Comparison of ENCODE assay signal across 9 cellular contexts in the genomic region with DNA sequence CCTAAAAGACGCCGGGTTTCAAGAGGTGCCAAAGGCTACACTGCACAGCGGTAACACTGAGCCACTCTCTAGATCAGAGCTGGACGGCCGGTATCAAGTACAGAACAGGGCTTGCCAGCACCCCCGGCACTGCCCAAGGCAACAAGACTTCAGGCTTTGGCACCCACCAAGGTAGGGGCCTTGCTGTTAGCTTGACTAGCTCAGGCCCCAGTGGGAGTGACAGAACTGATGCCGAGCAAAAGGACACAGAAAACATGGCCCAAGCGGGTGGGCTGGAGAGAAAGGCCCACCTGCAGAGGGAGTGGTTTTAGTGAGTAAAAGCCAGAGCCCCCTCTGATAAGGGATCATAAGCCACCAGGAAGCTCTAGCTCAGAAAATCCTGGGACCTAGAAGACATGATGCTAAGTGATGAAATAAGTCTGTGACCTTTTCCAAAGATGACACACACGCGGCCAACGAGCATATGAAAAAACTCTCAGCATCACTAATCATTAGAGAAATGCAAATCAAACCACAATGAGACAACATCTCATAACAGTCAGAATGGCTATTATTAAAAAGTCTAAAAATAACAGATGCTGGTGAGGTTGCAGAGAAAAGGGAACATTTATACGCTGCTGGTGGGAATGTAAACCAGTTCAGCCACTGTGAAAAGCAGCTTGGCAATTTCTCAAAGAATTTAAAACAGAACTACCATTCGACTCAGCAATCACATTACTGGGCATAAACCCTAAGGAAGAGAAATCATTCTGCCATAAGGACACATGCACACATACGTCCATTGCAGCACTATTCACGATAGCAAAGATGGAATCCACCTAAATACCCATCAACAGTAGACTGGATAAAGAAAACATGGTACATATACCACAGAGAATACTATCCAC. TPM values are rescaled to one million over a fixed set of nuclear protein-coding genes. Genes with fewer than 3 reads are reported as not detected.
DNase-seq lines count a peak whose midpoint lies in the region; ATAC-seq and TF ChIP-seq lines count a peak whose summit lies in the region.
"Had no signal": no experiment of that assay in that cellular context is flagged by ENCODE, and none has a peak within 500 bp of the region (broad histone marks: within the 10 kb centered on the region; RNA-seq: fewer than 3 reads in every experiment).

No MANE protein-coding gene starts in this region.

- H3K27ac Mint-ChIP-seq in endodermal cell: no peak overlapping the region

- no peak overlapping the region for H3K4me3 Mint-ChIP-seq in endodermal cell
- H3K4me3 Mint-ChIP-seq: dendritic cell treated with granulocyte-macrophage colony-stimulating factor and Interleukin-4, amounts not matched to agents 40 ng/mL and 50 ng/mL, for 4 days had no signal

- peaks cover 8% of the 10 kb centered on the region for H3K4me1 Mint-ChIP-seq in endodermal cell

- intact Hi-C loops in sciatic nerve (cut with DNase I): no loop called here

- peak; percentile 76 for DNase-seq in A172 (ENCODE audit: low spot score)
- DNase-seq in GM20000 (ENCODE audit: low spot score): peak; percentile 68
- no peak for DNase-seq in RWPE1 (ENCODE audit: low spot score)
- DNase-seq in endodermal cell: no peak
- no peak for DNase-seq in sciatic nerve (ENCODE audit: low spot score)
- DNase-seq in NCI-H2171 treated with DMSO at 0.1 percent for 48 hours (lab: John Stamatoyannopoulos, UW): no peak
- no peak for DNase-seq in germinal center (ENCODE audit: low spot score)
- DNase-seq in NCI-H524 (lab: John Stamatoyannopoulos, UW): no peak

- H3K27me3 ChIP-seq in endodermal cell (ENCODE audit: control insufficient read depth, insufficient read depth, low read length, poor library complexity, severe bottlenecking): no peaks in the 10 kb centered on the region

- POLR2A ChIA-PET in RWPE1 (lab: Yijun Ruan, JAX; ENCODE audit: low non-redundant PET): no interaction called here

- peak overlapping the region; percentile 93 for H3K27ac ChIP-seq in RWPE1
- H3K27ac ChIP-seq in endodermal cell (ENCODE audit: low read depth, low read length): peak overlapping the region; percentile 90

- peaks cover 4% of the 10 kb centered on the region for H3K36me3 Mint-ChIP-seq in endodermal cell (ENCODE audit: low read depth)

- H3K9me3 ChIP-seq in endodermal cell (ENCODE audit: control insufficient read depth, low read length): no peaks in the 10 kb centered on the region

- peaks cover 9% of the 10 kb centered on the region for H3K4me1 ChIP-seq in endodermal cell (ENCODE audit: control insufficient read depth, insufficient read depth, low read length)

- H3K4me3 ChIP-seq in endodermal cell (ENCODE audit: low read length): no peak overlapping the region

- no peak overlapping the region for H3K9ac ChIP-seq in endodermal cell (ENCODE audit: extremely low read depth, low read length, poor library complexity, severe bottlenecking)

- 94% methylated on average over 12 to 15 of the region's 15 CpGs for WGBS in endodermal cell (ENCODE audit: insufficient coverage in 1 of 2, insufficient read length in 1 of 2), 2 experiments

- H3K27me3 Mint-ChIP-seq in endodermal cell (ENCODE audit: insufficient read depth): no peaks in the 10 kb centered on the region

- ATAC-seq in sciatic nerve: peak; percentile 18

- no peak for TF ChIP-seq CTCF in GM20000 (IDR thresholded peaks at IDR 0.05; ENCODE audit: extremely low read depth, missing control alignments)
- no peak for TF ChIP-seq CTCF in RWPE1 (conservative IDR thresholded peaks at IDR 0.05; ENCODE audit: low read depth)
- TF ChIP-seq CTCF in endodermal cell (conservative IDR thresholded peaks at IDR 0.05): no peak

- CTCF ChIA-PET in RWPE1 (lab: Yijun Ruan, JAX): interaction anchor here (0.6 to 1.6 kb wide), 3 partner anchors 22 to 1089 kb away, joined by 3 to 12 read pairs (median 3); no protein-coding TSS in a partner anchor

- no peaks in the 10 kb centered on the region for H3K36me3 ChIP-seq in endodermal cell (ENCODE audit: control insufficient read depth, insufficient read depth, low read length)

- no peaks in the 10 kb centered on the region for H3K9me3 Mint-ChIP-seq in endodermal cell
- H3K9me3 Mint-ChIP-seq: dendritic cell treated with granulocyte-macrophage colony-stimulating factor and Interleukin-4, amounts not matched to agents 40 ng/mL and 50 ng/mL, for 4 days had no signal

RNA-seq across cellular contexts. Expression of gene EHD1, which starts 12.9 kb away (rescaled TPM):
- 81.4 and 117 TPM in 2 replicates for total RNA-seq in A172 (2014; rRNA removed; shearing (Covaris generic))
- 10 to 100 TPM; 39.7 to 43.8 TPM for total RNA-seq in endodermal cell
- polyA plus RNA-seq in endodermal cell (2013, experiment 1 of 2): 33.1 TPM
- 32.7 TPM for polyA plus RNA-seq in endodermal cell (2013, experiment 2 of 2)
- 64.5 TPM for total RNA-seq in sciatic nerve

RNA-seq across cellular contexts. Expression of gene CDC42BPG, which starts 21.1 kb away (rescaled TPM):
- total RNA-seq in A172 (2014; rRNA removed; shearing (Covaris generic)): 3.7 and 4.1 TPM in 2 replicates
- 10 to 100 TPM; 11.1 to 12.6 TPM for total RNA-seq in endodermal cell
- 2.0 TPM for polyA plus RNA-seq in endodermal cell (2013, experiment 1 of 2)
- polyA plus RNA-seq in endodermal cell (2013, experiment 2 of 2): 1.7 TPM
- total RNA-seq in sciatic nerve: 0.58 TPM

RNA-seq across cellular contexts. Expression of gene ATG2A, which starts 51.5 kb away (rescaled TPM):
- total RNA-seq in A172 (2014; rRNA removed; shearing (Covaris generic)): 10.7 and 15.1 TPM in 2 replicates
- total RNA-seq in endodermal cell (10 to 100 TPM; 17.0 to 23.0 TPM), sciatic nerve (28.0 TPM)
- 12.9 TPM for polyA plus RNA-seq in endodermal cell (2013, experiment 1 of 2)
- 10.2 TPM for polyA plus RNA-seq in endodermal cell (2013, experiment 2 of 2)

RNA-seq across cellular contexts. Expression of gene MEN1, which starts 55.2 kb away (rescaled TPM):
- 14.3 and 15.0 TPM in 2 replicates for total RNA-seq in A172 (2014; rRNA removed; shearing (Covaris generic))
- total RNA-seq in endodermal cell (10 to 100 TPM; 44.5 to 48.7 TPM), sciatic nerve (17.7 TPM)
- 48.7 TPM for polyA plus RNA-seq in endodermal cell (2013, experiment 1 of 2)
- polyA plus RNA-seq in endodermal cell (2013, experiment 2 of 2): 44.3 TPM

RNA-seq across cellular contexts. Expression of gene PPP2R5B, which starts 59.0 kb away (rescaled TPM):
- total RNA-seq in A172 (2014; rRNA removed; shearing (Covaris generic)): 18.4 and 19.6 TPM in 2 replicates
- total RNA-seq in endodermal cell (1 to 10 TPM; 2.8 to 3.3 TPM), sciatic nerve (21.1 TPM)
- polyA plus RNA-seq in endodermal cell (2013, experiment 1 of 2): 17.4 TPM
- 14.3 TPM for polyA plus RNA-seq in endodermal cell (2013, experiment 2 of 2)

Comparison
In these comparisons a context has a peak if more than half of its experiments do, and no peak if none do; other contexts are left out.
1. DNase-seq: peak in A172 (single experiment) and GM20000 (single experiment); none in RWPE1 (single experiment), endodermal cell (single experiment), sciatic nerve (single experiment), NCI-H2171 treated with DMSO at 0.1 percent for 48 hours (single experiment), germinal center (single experiment) and NCI-H524 (0 of 2).